Comparison of ENCODE assay signal across 23 cellular contexts in the genomic region with DNA sequence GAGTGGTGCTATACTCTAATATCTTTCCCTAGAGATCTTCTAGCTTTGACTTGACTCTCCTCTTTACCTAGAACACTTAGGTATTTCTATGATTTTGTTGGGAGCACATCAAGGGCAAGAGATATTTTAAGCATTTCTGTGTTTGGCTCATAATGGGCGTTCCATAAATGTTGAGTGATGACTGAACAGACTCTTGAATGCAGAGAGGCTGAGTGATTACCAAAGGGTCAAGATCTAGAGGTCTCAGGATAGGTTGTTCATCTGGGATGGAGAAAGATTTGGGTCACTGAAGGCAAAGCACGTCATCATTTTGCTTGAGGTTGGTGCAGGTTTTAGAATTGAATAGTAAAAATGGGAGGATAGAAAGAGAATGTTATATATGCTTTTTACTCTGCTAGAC.
A peak's percentile ranks its signal among the peaks of the same experiment; 100 is the strongest.
DNase-seq lines count a peak whose midpoint lies in the region; ATAC-seq, FAIRE-seq and TF ChIP-seq lines count a peak whose summit lies in the region.
"Had no signal": no experiment of that assay in that cellular context is flagged by ENCODE, and none has a peak within 500 bp of the region (broad histone marks: within the 10 kb centered on the region; RNA-seq: fewer than 3 reads in every experiment).

No MANE protein-coding gene starts in this region.

- H2BK15ac ChIP-seq in H1 (ENCODE audit: low read length) = no peak overlapping the region

- H4K8ac ChIP-seq in H1 (ENCODE audit: extremely low read depth, insufficient read depth, low read length) = no peak overlapping the region

- no peak overlapping the region for H4K91ac ChIP-seq in H1 (replicated peaks; ENCODE audit: insufficient read length, low read length)

- no peaks in the 10 kb centered on the region for H3K79me1 ChIP-seq in H1 (ENCODE audit: low read depth, low read length)

- no peak overlapping the region for H3K56ac ChIP-seq in H1 (replicated peaks; ENCODE audit: insufficient read length, low read depth, low read length)

- H3K9me3 ChIP-seq in HepG2 (ENCODE audit: low read length) (no peaks in the 10 kb centered on the region), right lobe of liver (no peaks in the 10 kb centered on the region), H1 (ENCODE audit: insufficient read depth in 2 of 2, low read depth in 1 of 2, low read length in 1 of 2) (no peaks in the 10 kb centered on the region)
- H3K9me3 ChIP-seq: Caco-2 had no signal

- no peak overlapping the region for H2AK5ac ChIP-seq in H1 (ENCODE audit: low read depth, low read length)

- no peak overlapping the region for H3K27ac Mint-ChIP-seq in T-cell
- H3K27ac Mint-ChIP-seq: B cell; CD4-positive, CD25-positive, alpha-beta regulatory T cell; CD8-positive, alpha-beta T cell had no signal

- H3K4me2 ChIP-seq in HepG2 (ENCODE audit: low read depth, low read length) (no peak overlapping the region), H1 (ENCODE audit: insufficient read depth in 1 of 2, low read depth in 2 of 2, low read length in 2 of 2) (no peak overlapping the region)
- H3K4me2 ChIP-seq: BLaER1 had no signal

- H3K9me3 Mint-ChIP-seq in T-cell = peaks cover 4 to 8% (median 7%) of the 10 kb centered on the region in 3 donors

- H2BK20ac ChIP-seq in H1 (ENCODE audit: low read length) = no peak overlapping the region

- no peaks in the 10 kb centered on the region for H3K36me3 ChIP-seq in HepG2 (replicated peaks in 1 of 2; ENCODE audit: control insufficient read depth in 1 of 2, insufficient read depth in 2 of 2, low read length in 2 of 2)
- H3K36me3 ChIP-seq in right lobe of liver = no peaks in the 10 kb centered on the region
- H3K36me3 ChIP-seq in H1 (ENCODE audit: control insufficient read depth in 2 of 4, insufficient read depth in 4 of 4, low read length in 3 of 4) = no peaks in the 10 kb centered on the region; a peak in 2 of 8 replicates
- H3K36me3 ChIP-seq: BLaER1 had no signal

- H3K4ac ChIP-seq in H1 (replicated peaks; ENCODE audit: insufficient read length, low read depth, low read length) = no peak overlapping the region

- H4K5ac ChIP-seq in H1 (ENCODE audit: insufficient read length, low read depth, low read length) = no peak overlapping the region

- H3K27me3 ChIP-seq in HepG2 (ENCODE audit: control insufficient read depth in 1 of 2, insufficient read depth in 2 of 2, low read length in 2 of 2) (no peaks in the 10 kb centered on the region), right lobe of liver (no peaks in the 10 kb centered on the region), H1 (replicated peaks in 1 of 4; ENCODE audit: control insufficient read depth in 3 of 4, extremely low read depth in 1 of 4, insufficient read depth in 3 of 4, low read length in 3 of 4) (no peaks in the 10 kb centered on the region)
- H3K27me3 ChIP-seq: BLaER1 had no signal

- no peak overlapping the region for H3K27ac ChIP-seq in HepG2 (ENCODE audit: extremely low read length, insufficient read depth, low read length)
- H3K27ac ChIP-seq in right lobe of liver = no peak overlapping the region
- no peak overlapping the region for H3K27ac ChIP-seq in H1 (ENCODE audit: low read depth, low read length)
- H3K27ac ChIP-seq: 22Rv1, BLaER1, C4-2B had no signal

- H3K79me2 ChIP-seq in HepG2 (ENCODE audit: insufficient read depth, low read length) (no peaks in the 10 kb centered on the region), H1 (ENCODE audit: control insufficient read depth in 1 of 2, insufficient read depth in 2 of 2, low read length in 2 of 2) (no peaks in the 10 kb centered on the region)

- H3K14ac ChIP-seq in H1 (ENCODE audit: insufficient read length) = no peak overlapping the region

- TF ChIP-seq POLR2A in HepG2 (IDR thresholded peaks at IDR 0.05; ENCODE audit: insufficient read depth in 1 of 2, low read depth in 2 of 2, low read length in 2 of 2) (no peak), right lobe of liver (IDR thresholded peaks at IDR 0.05) (no peak), H1 (IDR thresholded peaks at IDR 0.05; ENCODE audit: control extremely low read depth in 1 of 2, low read depth in 2 of 2, low read length in 2 of 2) (no peak)

- H4K20me1 ChIP-seq in HepG2 (ENCODE audit: insufficient read depth, low read length) = no peaks in the 10 kb centered on the region
- H4K20me1 ChIP-seq in H1 (replicated peaks in 1 of 2; ENCODE audit: control insufficient read depth in 1 of 2, insufficient read depth in 2 of 2, low read length in 2 of 2) = no peaks in the 10 kb centered on the region
- H4K20me1 ChIP-seq: BLaER1 had no signal

- peaks cover 7% of the 10 kb centered on the region for H3K36me3 Mint-ChIP-seq in T-cell

- H2AFZ ChIP-seq in HepG2 (ENCODE audit: low read length) = no peak overlapping the region
- 0 out of 2 replicates have a peak overlapping the region, but pooled peaks have one; percentile 31 for H2AFZ ChIP-seq in H1 (ENCODE audit: low read length)

- POLR2A ChIA-PET in HepG2 (lab: Yijun Ruan, JAX) = no interaction called here
- POLR2A ChIA-PET in H1 (lab: Charles Lee; ENCODE audit: partially characterized antibody) = no interaction called here
- POLR2A ChIA-PET in T-cell (lab: Charles Lee) = no interaction called here

- WGBS in HepG2 (ENCODE audit: low lambda C conversion rate) = 2% methylated on average over 2 of the region's 2 CpGs
- 74% methylated on average over 2 of the region's 2 CpGs for WGBS in right lobe of liver (ENCODE audit: insufficient coverage, low coverage, low lambda C conversion rate, missing lambda C conversion rate)
- 100% methylated on average over 2 of the region's 2 CpGs; no CpG with 5 or more reads in 1 of the 2 experiments for WGBS in H1 (ENCODE audit: extremely low coverage in 1 of 2, insufficient coverage in 1 of 2, insufficient read length in 1 of 2, insufficient replicate concordance in 2 of 2, low coverage in 1 of 2, low lambda C conversion rate in 2 of 2, missing lambda C conversion rate in 1 of 2), 2 experiments

- no peak for TF ChIP-seq CTCF in HepG2 (CRISPR knock-in tag; IDR thresholded peaks at IDR 0.05)
- TF ChIP-seq CTCF in right lobe of liver (IDR thresholded peaks at IDR 0.05) = no peak
- no peak for TF ChIP-seq CTCF in H1 (IDR thresholded peaks at IDR 0.05; ENCODE audit: control extremely low read depth in 1 of 3, insufficient read depth in 1 of 3, low read depth in 1 of 3, low read length in 3 of 3)

- no peak for TF ChIP-seq EP300 in HepG2 (IDR thresholded peaks at IDR 0.05; ENCODE audit: low read depth in 2 of 2, low read length in 2 of 2)
- TF ChIP-seq EP300 in HepG2 (CRISPR knock-in tag; IDR thresholded peaks at IDR 0.05; ENCODE audit: borderline replicate concordance) = no peak
- no peak for TF ChIP-seq EP300 in H1 (IDR thresholded peaks at IDR 0.05; ENCODE audit: borderline replicate concordance in 1 of 2, low read depth in 2 of 2, low read length in 2 of 2)

- no peaks in the 10 kb centered on the region for H3K27me3 Mint-ChIP-seq in T-cell
- H3K27me3 Mint-ChIP-seq: B cell; CD4-positive, CD25-positive, alpha-beta regulatory T cell had no signal

- ATAC-seq in Right ventricle myocardium inferior (peak; percentile 48), HepG2 (no peak), right lobe of liver (no peak), T-cell (replicated peaks in 1 of 4) (no peak)
- ATAC-seq: CD8-positive, alpha-beta T cell had no signal

- H2BK5ac ChIP-seq in H1 (ENCODE audit: low read depth, low read length) = no peak overlapping the region

- no peaks in the 10 kb centered on the region for H3K23me2 ChIP-seq in H1 (ENCODE audit: low read depth, low read length)

- H3K18ac ChIP-seq in H1 (ENCODE audit: extremely low read depth, low read length) = no peak overlapping the region

- no peak overlapping the region for H3K23ac ChIP-seq in H1 (ENCODE audit: insufficient read length)

- CTCF ChIA-PET in HepG2 (lab: Yijun Ruan, JAX; ENCODE audit: low intra/inter-chr PET ratio, low total read pairs) (no interaction called here), H1 (lab: Charles Lee; ENCODE audit: partially characterized antibody) (interaction anchor here (1.2 kb wide), 1 partner anchor 18 kb away, joined by 3 read pairs; no protein-coding TSS in a partner anchor), T-cell (lab: Charles Lee) (no interaction called here)

- BruUV-seq in HepG2 (replicated peaks; lab: Mats Ljungman, UMichigan) = no TSS peak

- TF ChIP-seq RAD21 in HepG2 (CRISPR knock-in tag; IDR thresholded peaks at IDR 0.05) = no peak
- no peak for TF ChIP-seq RAD21 in H1 (IDR thresholded peaks at IDR 0.05 in 1 of 2, conservative IDR thresholded peaks at IDR 0.05 in 1 of 2; ENCODE audit: low read depth in 2 of 2, low read length in 2 of 2)

- H3K4me1 ChIP-seq in HepG2 (ENCODE audit: insufficient read depth, low read length) (no peaks in the 10 kb centered on the region), right lobe of liver (no peaks in the 10 kb centered on the region), H1 (replicated peaks in 1 of 4; ENCODE audit: control insufficient read depth in 3 of 4, insufficient read depth in 4 of 4, low read length in 3 of 4) (no peaks in the 10 kb centered on the region)
- H3K4me1 ChIP-seq: BLaER1, Caco-2 had no signal

- H3K4me3 ChIP-seq in HepG2 (replicated peaks in 1 of 3; ENCODE audit: insufficient read depth in 1 of 3, low read depth in 2 of 3, low read length in 3 of 3) (no peak overlapping the region), right lobe of liver (no peak overlapping the region), H1 (ENCODE audit: extremely low read depth in 1 of 4, insufficient read depth in 2 of 4, low read depth in 3 of 4, low read length in 4 of 4) (no peak overlapping the region)
- H3K4me3 ChIP-seq: BLaER1 had no signal

- no peak overlapping the region for H3K9ac ChIP-seq in HepG2 (ENCODE audit: insufficient read depth, low read depth, low read length)
- H3K9ac ChIP-seq in H1 (replicated peaks in 1 of 4; ENCODE audit: extremely low read depth in 1 of 4, low read depth in 3 of 4, low read length in 3 of 4) = no peak overlapping the region
- H3K9ac ChIP-seq: BLaER1 had no signal

- peaks cover 2 to 8% (median 3%) of the 10 kb centered on the region in 3 donors for H3K4me1 Mint-ChIP-seq in T-cell
- H3K4me1 Mint-ChIP-seq: B cell had no signal

- no peak overlapping the region for H3K4me3 Mint-ChIP-seq in T-cell
- H3K4me3 Mint-ChIP-seq: B cell; CD4-positive, CD25-positive, alpha-beta regulatory T cell; CD8-positive, alpha-beta T cell had no signal

- in situ Hi-C loops in HepG2 (cut with HindIII; ENCODE audit: extremely low pct_ligation_motif_present, low pct_unique_long_range_greater_than_20kb) = no loop called here

- no peak overlapping the region for H2BK12ac ChIP-seq in H1 (ENCODE audit: low read depth, low read length)

- H2BK120ac ChIP-seq in H1 (replicated peaks; ENCODE audit: low read depth, low read length) = no peak overlapping the region

- FAIRE-seq in HepG2 (lab: Jason Lieb, UNC) (no peak), H1 (lab: Jason Lieb, UNC) (no peak)
- FAIRE-seq: A204.1, GM12891 had no signal

- intact Hi-C loops in Right ventricle myocardium inferior (cut with DNase I) (loop anchor here (5.0 kb wide), 1 partner anchor 176 kb away; no protein-coding TSS in a partner anchor), cardiac septum (cut with DNase I) (no loop called here), HepG2 (cut with micrococcal nuclease; ENCODE audit: unreplicated experiment) (no loop called here), right lobe of liver (cut with DNase I) (no loop called here)

- DNase-seq in Right ventricle myocardium inferior (ENCODE audit: missing footprints) (no peak), cardiac septum (ENCODE audit: low spot score) (no peak), HepG2 (ENCODE audit: low spot score) (no peak), right lobe of liver (no peak), H1 (ENCODE audit: low read depth in 1 of 2, low spot score in 2 of 2) (no peak), T-cell (no peak), SIG-M5 (lab: John Stamatoyannopoulos, UW) (no peak)
- DNase-seq: Caco-2; CD4-positive, CD25-positive, alpha-beta regulatory T cell; CD8-positive, alpha-beta T cell; DMS 273 treated with DMSO at 0.1 percent for 48 hours; DMS79; EL; GDM1; GOT3; H7; HCEC 1CT had no signal
